In genomic region chr5:57174128-57174849, GRCh38 we compare ENCODE assay signal across 8 cellular contexts. TPM values are rescaled to one million over a fixed set of nuclear protein-coding genes. Genes with fewer than 3 reads are reported as not detected.
DNase-seq lines count a peak whose midpoint lies in the region; ATAC-seq and TF ChIP-seq lines count a peak whose summit lies in the region.

No MANE protein-coding gene starts in this region.

- peaks cover 10 to 15% of the 10 kb centered on the region in 2 donors for H3K36me3 Mint-ChIP-seq in CD14-positive monocyte
- H3K36me3 Mint-ChIP-seq in activated T-helper 1 cell treated with anti-CD3 and anti-CD28 coated beads, Interleukin-12 subunit alpha, Interleukin-12 subunit beta, Interleukin-2, Interleukin-4 antibody, amounts not matched to agents 30 ng/mL and 10 ng/mL and 1 ng/mL, durations not matched to agents 14 hours and 24 hours and 36 hours (ENCODE audit: low read depth) = peaks cover 40% of the 10 kb centered on the region

- H3K27me3 ChIP-seq in neuron (ENCODE audit: insufficient read depth, low read length) = no peaks in the 10 kb centered on the region

- peak overlapping the region; percentile 92 to 95 for H3K4me3 ChIP-seq in foreskin fibroblast (ENCODE audit: low read depth in 1 of 2, low read length in 2 of 2)
- H3K4me3 ChIP-seq in neuron (ENCODE audit: low read length) = peak overlapping the region; percentile 65

- H3K9me3 ChIP-seq in neuron (ENCODE audit: low read length) = no peaks in the 10 kb centered on the region

- H3K4me1 Mint-ChIP-seq in CD14-positive monocyte = peaks cover 47% of the 10 kb centered on the region
- H3K4me1 Mint-ChIP-seq in activated T-helper 1 cell treated with anti-CD3 and anti-CD28 coated beads, Interleukin-12 subunit alpha, Interleukin-12 subunit beta, Interleukin-2, Interleukin-4 antibody, amounts not matched to agents 30 ng/mL and 10 ng/mL and 1 ng/mL, durations not matched to agents 14 hours and 24 hours and 36 hours (ENCODE audit: low read depth) = peaks cover 55% of the 10 kb centered on the region

- H3K4me3 Mint-ChIP-seq in CD14-positive monocyte = peak overlapping the region; percentile 89 to 96
- H3K4me3 Mint-ChIP-seq in activated T-helper 1 cell treated with anti-CD3 and anti-CD28 coated beads, Interleukin-12 subunit alpha, Interleukin-12 subunit beta, Interleukin-2, Interleukin-4 antibody, amounts not matched to agents 30 ng/mL and 10 ng/mL and 1 ng/mL, durations not matched to agents 14 hours and 24 hours and 36 hours = peak overlapping the region; percentile 96

- DNase-seq in CD14-positive monocyte (ENCODE audit: low spot score) (no peak), LoVo (ENCODE audit: low spot score) (peak; percentile 13), foreskin fibroblast (peak; percentile 14 to 48), HuH-7.5 (ENCODE audit: low spot score) (no peak), OCI-M2 (lab: John Stamatoyannopoulos, UW; ENCODE audit: unreplicated experiment) (no peak)
- DNase-seq in activated T-helper 1 cell treated with anti-CD3 and anti-CD28 coated beads, Interleukin-12 subunit alpha, Interleukin-12 subunit beta, Interleukin-2, Interleukin-4 antibody, amounts not matched to agents 30 ng/mL and 10 ng/mL and 1 ng/mL, durations not matched to agents 14 hours and 24 hours and 36 hours (ENCODE audit: low spot score) = peak; percentile 22

- peaks cover 24% of the 10 kb centered on the region for H3K4me1 ChIP-seq in neuron (ENCODE audit: insufficient read depth, low read length)

- peaks cover 0 to 4% (median 0%) of the 10 kb centered on the region in 7 donors for H3K9me3 Mint-ChIP-seq in CD14-positive monocyte
- H3K9me3 Mint-ChIP-seq in activated T-helper 1 cell treated with anti-CD3 and anti-CD28 coated beads, Interleukin-12 subunit alpha, Interleukin-12 subunit beta, Interleukin-2, Interleukin-4 antibody, amounts not matched to agents 30 ng/mL and 10 ng/mL and 1 ng/mL, durations not matched to agents 14 hours and 24 hours and 36 hours = no peaks in the 10 kb centered on the region

- intact Hi-C loops in CD14-positive monocyte (cut with micrococcal nuclease) = loop anchor here in 1 of 2 donors (5.0 to 10.0 kb wide), 3 partner anchors 33 to 1179 kb away; partner anchors contain the start of gene IL6ST
- intact Hi-C loops in activated T-helper 1 cell treated with anti-CD3 and anti-CD28 coated beads, Interleukin-12 subunit alpha, Interleukin-12 subunit beta, Interleukin-2, Interleukin-4 antibody, amounts not matched to agents 30 ng/mL and 10 ng/mL and 1 ng/mL, durations not matched to agents 14 hours and 24 hours and 36 hours (cut with micrococcal nuclease) = loop anchor here (1.0 to 10.0 kb wide), 7 partner anchors 47 to 1981 kb away; partner anchors contain the start of genes DHX29, MTREX and SLC38A9

- peak; percentile 7 for ATAC-seq in GM19438 (IDR thresholded peaks at IDR 0.05; ENCODE audit: low read depth, unreplicated experiment)

- peaks cover 0 to 2% (median 0%) of the 10 kb centered on the region in 3 donors for H3K27me3 Mint-ChIP-seq in CD14-positive monocyte (ENCODE audit: low read depth in 3 of 3)
- no peaks in the 10 kb centered on the region for H3K27me3 Mint-ChIP-seq in activated T-helper 1 cell treated with anti-CD3 and anti-CD28 coated beads, Interleukin-12 subunit alpha, Interleukin-12 subunit beta, Interleukin-2, Interleukin-4 antibody, amounts not matched to agents 30 ng/mL and 10 ng/mL and 1 ng/mL, durations not matched to agents 14 hours and 24 hours and 36 hours (ENCODE audit: insufficient read depth)

- peak overlapping the region; percentile 33 for H2AFZ ChIP-seq in neuron (ENCODE audit: low read depth, low read length)

- H3K36me3 ChIP-seq in neuron (ENCODE audit: insufficient read depth, low read length) = peaks cover 19% of the 10 kb centered on the region

- H3K27ac Mint-ChIP-seq in CD14-positive monocyte = peak overlapping the region; percentile 99 to 100 (median 99)
- peak overlapping the region; percentile 97 for H3K27ac Mint-ChIP-seq in activated T-helper 1 cell treated with anti-CD3 and anti-CD28 coated beads, Interleukin-12 subunit alpha, Interleukin-12 subunit beta, Interleukin-2, Interleukin-4 antibody, amounts not matched to agents 30 ng/mL and 10 ng/mL and 1 ng/mL, durations not matched to agents 14 hours and 24 hours and 36 hours

- TF ChIP-seq CTCF in CD14-positive monocyte (IDR thresholded peaks at IDR 0.05) (no peak), foreskin fibroblast (IDR thresholded peaks at IDR 0.05; ENCODE audit: low read depth, low read length) (no peak)

RNA-seq across cellular contexts. Expression of gene GPBP1, which starts 0.4 kb away (rescaled TPM):
- polyA plus RNA-seq in CD14-positive monocyte = 10 to 100 TPM; 23.2 to 43.7 TPM
- 94.6 and 106 TPM in 2 replicates for total RNA-seq in activated T-helper 1 cell treated with anti-CD3 and anti-CD28 coated beads, Interleukin-12 subunit alpha, Interleukin-12 subunit beta, Interleukin-2, Interleukin-4 antibody, amounts not matched to agents 30 ng/mL and 10 ng/mL and 1 ng/mL, durations not matched to agents 14 hours and 24 hours and 36 hours

Comparison
In these comparisons a context has a peak if more than half of its experiments do, and no peak if none do; other contexts are left out.
1. DNase-seq: peak in LoVo (single experiment), activated T-helper 1 cell treated with anti-CD3 and anti-CD28 coated beads, Interleukin-12 subunit alpha, Interleukin-12 subunit beta, Interleukin-2, Interleukin-4 antibody, amounts not matched to agents 30 ng/mL and 10 ng/mL and 1 ng/mL, durations not matched to agents 14 hours and 24 hours and 36 hours (single experiment) and foreskin fibroblast (2 of 2); none in CD14-positive monocyte (single experiment), HuH-7.5 (single experiment) and OCI-M2 (single experiment).